10 cellular contexts compared by ENCODE assay signal in genomic region chr1:26574690-26575349, GRCh38. TPM values are rescaled to one million over a fixed set of nuclear protein-coding genes. Genes with fewer than 3 reads are reported as not detected.
DNase-seq lines count a peak whose midpoint lies in the region; ATAC-seq, FAIRE-seq and TF ChIP-seq lines count a peak whose summit lies in the region.
"Had no signal": no experiment of that assay in that cellular context is flagged by ENCODE, and none has a peak within 500 bp of the region (broad histone marks: within the 10 kb centered on the region; RNA-seq: fewer than 3 reads in every experiment).

No MANE protein-coding gene starts in this region.

- CTCF ChIA-PET in HepG2 (lab: Yijun Ruan, JAX; ENCODE audit: low intra/inter-chr PET ratio, low total read pairs): no interaction called here

- POLR2A ChIA-PET in HepG2 (lab: Yijun Ruan, JAX): no interaction called here

- no peaks in the 10 kb centered on the region for H3K27me3 ChIP-seq in liver (ENCODE audit: control insufficient read depth in 4 of 4, insufficient read depth in 4 of 4, low read length in 3 of 4)
- no peaks in the 10 kb centered on the region; a peak in 1 of 5 replicates for H3K27me3 ChIP-seq in HepG2 (ENCODE audit: control insufficient read depth in 1 of 2, insufficient read depth in 2 of 2, low read length in 2 of 2)
- no peaks in the 10 kb centered on the region for H3K27me3 ChIP-seq in left lung
- H3K27me3 ChIP-seq: foreskin keratinocyte had no signal

- TF ChIP-seq EP300 in HepG2 (IDR thresholded peaks at IDR 0.05; ENCODE audit: low read depth in 2 of 2, low read length in 2 of 2) (no peak), HepG2 (CRISPR knock-in tag; IDR thresholded peaks at IDR 0.05; ENCODE audit: borderline replicate concordance) (no peak)

- TF ChIP-seq CTCF in liver (IDR thresholded peaks at IDR 0.05; ENCODE audit: low read depth, low read length, missing input control) (no peak), HepG2 (CRISPR knock-in tag; IDR thresholded peaks at IDR 0.05) (no peak), cardiac fibroblast (IDR thresholded peaks at IDR 0.05; ENCODE audit: low read depth, low read length) (no peak), left lung (IDR thresholded peaks at IDR 0.05) (no peak)

- no peak overlapping the region for H3K4me2 ChIP-seq in HepG2 (ENCODE audit: low read depth, low read length)

- no peaks in the 10 kb centered on the region for H3K79me2 ChIP-seq in HepG2 (ENCODE audit: insufficient read depth, low read length)

- H3K9me3 ChIP-seq in liver (ENCODE audit: control insufficient read depth in 4 of 4, low read length in 3 of 4): no peaks in the 10 kb centered on the region
- H3K9me3 ChIP-seq in HepG2 (ENCODE audit: low read length): no peaks in the 10 kb centered on the region
- no peaks in the 10 kb centered on the region for H3K9me3 ChIP-seq in left lung

- intact Hi-C loops in HepG2 (cut with micrococcal nuclease; ENCODE audit: unreplicated experiment) (no loop called here), left lung (cut with DNase I) (no loop called here)

- H3K36me3 ChIP-seq in liver (ENCODE audit: control insufficient read depth in 4 of 4, insufficient read depth in 3 of 4, low read depth in 1 of 4, low read length in 3 of 4): no peaks in the 10 kb centered on the region
- H3K36me3 ChIP-seq in HepG2 (replicated peaks in 1 of 2; ENCODE audit: control insufficient read depth in 1 of 2, insufficient read depth in 2 of 2, low read length in 2 of 2): peaks cover 7 to 28% of the 10 kb centered on the region in 2 experiments; a peak in 4 of 5 replicates
- peaks cover 0 to 66% of the 10 kb centered on the region in 2 donors for H3K36me3 ChIP-seq in left lung

- H3K27ac ChIP-seq in liver (ENCODE audit: low read depth in 1 of 2, low read length in 2 of 2) (no peak overlapping the region), HepG2 (ENCODE audit: extremely low read length, insufficient read depth, low read length) (no peak overlapping the region), left lung (no peak overlapping the region)
- H3K27ac ChIP-seq: foreskin keratinocyte had no signal

- H3K9ac ChIP-seq in liver (ENCODE audit: low read depth in 1 of 2, low read length in 2 of 2): no peak overlapping the region
- H3K9ac ChIP-seq in HepG2 (ENCODE audit: insufficient read depth, low read depth, low read length): no peak overlapping the region

- no TSS peak for BruUV-seq in HepG2 (replicated peaks; lab: Mats Ljungman, UMichigan)

- WGBS in liver: 55% methylated on average over 7 of the region's 7 CpGs
- WGBS in HepG2 (ENCODE audit: low lambda C conversion rate): 90% methylated on average over 6 of the region's 7 CpGs

- no peak for TF ChIP-seq POLR2A in HepG2 (IDR thresholded peaks at IDR 0.05; ENCODE audit: insufficient read depth in 1 of 2, low read depth in 2 of 2, low read length in 2 of 2)

- no peak for ATAC-seq in HepG2
- ATAC-seq in left lung: peak; percentile 28
- ATAC-seq in activated CD4-positive, CD25-positive, alpha-beta regulatory T cell treated with anti-CD3 and anti-CD28 coated beads, Interleukin-2, amount 50 U/mL, for 24 hours: no peak
- ATAC-seq: foreskin keratinocyte had no signal

- in situ Hi-C loops in HepG2 (cut with HindIII; ENCODE audit: extremely low pct_ligation_motif_present, low pct_unique_long_range_greater_than_20kb): no loop called here

- H3K4me3 ChIP-seq in liver (ENCODE audit: low read depth in 1 of 3, low read length in 3 of 3): no peak overlapping the region
- no peak overlapping the region for H3K4me3 ChIP-seq in HepG2 (replicated peaks in 1 of 3; ENCODE audit: insufficient read depth in 1 of 3, low read depth in 2 of 3, low read length in 3 of 3)
- no peak overlapping the region for H3K4me3 ChIP-seq in cardiac fibroblast (replicated peaks in 1 of 2; ENCODE audit: low read depth in 2 of 2, low read length in 2 of 2)
- H3K4me3 ChIP-seq in left lung: no peak overlapping the region

- H2AFZ ChIP-seq in HepG2 (ENCODE audit: low read length): no peak overlapping the region

- no peak for FAIRE-seq in HepG2 (lab: Jason Lieb, UNC)

- H4K20me1 ChIP-seq in HepG2 (ENCODE audit: insufficient read depth, low read length): no peaks in the 10 kb centered on the region

- DNase-seq in HepG2 (ENCODE audit: low spot score) (no peak), cardiac fibroblast (ENCODE audit: low read depth in 2 of 2) (peak; percentile 49 to 78), left lung (no peak), germinal center (ENCODE audit: low spot score) (no peak), NCI-H774 (lab: John Stamatoyannopoulos, UW) (no peak)
- no peak for DNase-seq in stimulated activated CD4-positive, alpha-beta T cell treated with anti-CD3 and anti-CD28 coated beads, Interleukin-12 subunit alpha, Interleukin-12 subunit beta, amount 100 ng/mL, for 4 hours
- DNase-seq: foreskin keratinocyte, NCI-H2107 had no signal

- TF ChIP-seq RAD21 in liver (IDR thresholded peaks at IDR 0.05): no peak
- no peak for TF ChIP-seq RAD21 in HepG2 (CRISPR knock-in tag; IDR thresholded peaks at IDR 0.05)

- no peaks in the 10 kb centered on the region for H3K4me1 ChIP-seq in liver (ENCODE audit: control insufficient read depth in 4 of 4, insufficient read depth in 4 of 4, low read length in 3 of 4)
- no peaks in the 10 kb centered on the region for H3K4me1 ChIP-seq in HepG2 (ENCODE audit: insufficient read depth, low read length)
- H3K4me1 ChIP-seq in left lung: peaks cover 0 to 14% of the 10 kb centered on the region in 2 donors
- H3K4me1 ChIP-seq: foreskin keratinocyte had no signal

TF ChIP-seq in liver, 16 proteins besides CTCF, POLR2A, EP300 and RAD21:
- TF ChIP-seq FOXA1 (IDR thresholded peaks at IDR 0.05) (no peak), RXRA (IDR thresholded peaks at IDR 0.05) (peak; percentile 37 to 47)

TF ChIP-seq in HepG2, 621 proteins besides CTCF, POLR2A, EP300 and RAD21:
- TF ChIP-seq KDM4B (CRISPR knock-in tag; IDR thresholded peaks at IDR 0.05) (no peak), SAP130 (CRISPR knock-in tag; IDR thresholded peaks at IDR 0.05; ENCODE audit: low read depth) (no peak), ZNF850 (CRISPR knock-in tag; conservative IDR thresholded peaks at IDR 0.05) (no peak), TP53 (CRISPR knock-in tag; conservative IDR thresholded peaks at IDR 0.05) (no peak)
- TF ChIP-seq, protein P1, sequence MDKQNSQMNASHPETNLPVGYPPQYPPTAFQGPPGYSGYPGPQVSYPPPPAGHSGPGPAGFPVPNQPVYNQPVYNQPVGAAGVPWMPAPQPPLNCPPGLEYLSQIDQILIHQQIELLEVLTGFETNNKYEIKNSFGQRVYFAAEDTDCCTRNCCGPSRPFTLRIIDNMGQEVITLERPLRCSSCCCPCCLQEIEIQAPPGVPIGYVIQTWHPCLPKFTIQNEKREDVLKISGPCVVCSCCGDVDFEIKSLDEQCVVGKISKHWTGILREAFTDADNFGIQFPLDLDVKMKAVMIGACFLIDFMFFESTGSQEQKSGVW (CRISPR knock-in tag; IDR thresholded peaks at IDR 0.05; ENCODE audit: borderline replicate concordance): no peak
TF ChIP-seq in HepG2: peak in this region for 0.

RNA-seq across cellular contexts. Expression of gene RPS6KA1, which starts 45.3 kb away (rescaled TPM):
- total RNA-seq in liver (10 to 100 TPM in 1 of 2 donors, 1 to 10 TPM in 1; 9.7 to 26.8 TPM), HepG2 (2016; rRNA removed; fragmentation: Illumina TruSeq; extraction: Trizol) (24.0 and 24.2 TPM in 2 replicates), left lung (100 to 1,000 TPM in 1 of 2 donors, 10 to 100 TPM in 1; 85.6 to 104 TPM)
- polyA plus RNA-seq in liver (1 to 10 TPM; 4.0 to 5.1 TPM), HepG2 (2011; rRNA removed) (19.6 and 22.1 TPM in 2 replicates)
- 6.4 and 8.1 TPM in 2 replicates for total RNA-seq in HepG2 (2016; cell fraction: cytosol; rRNA removed; fragmentation: Illumina TruSeq; extraction: Trizol; ENCODE audit: low read depth)
- 23.3 and 24.8 TPM in 2 replicates for total RNA-seq in HepG2 (2016; cell fraction: insoluble cytoplasmic fraction; rRNA removed; fragmentation: Illumina TruSeq; extraction: Trizol)
- 14.4 and 16.8 TPM in 2 replicates for total RNA-seq in HepG2 (2016; cell fraction: membrane; rRNA removed; fragmentation: Illumina TruSeq; extraction: Trizol)
- total RNA-seq in HepG2 (2016; cell fraction: nucleus; rRNA removed; fragmentation: Illumina TruSeq; extraction: Trizol): 17.9 and 19.0 TPM in 2 replicates
- 15.0 and 20.1 TPM in 2 replicates for polyA plus RNA-seq in HepG2 (2011; cell fraction: cytosol; rRNA removed)
- polyA plus RNA-seq in HepG2 (2011; cell fraction: nucleus; rRNA removed): 28.9 and 37.3 TPM in 2 replicates
- polyA plus RNA-seq in HepG2 (2012): 14.7 and 15.4 TPM in 2 replicates
- polyA plus RNA-seq in HepG2 (2016; cell fraction: cytosol; fragmentation: Illumina TruSeq; extraction: Trizol; ENCODE audit: low read depth): 4.1 and 4.3 TPM in 2 replicates
- polyA plus RNA-seq in HepG2 (2016; cell fraction: insoluble cytoplasmic fraction; fragmentation: Illumina TruSeq; extraction: Trizol; ENCODE audit: low read depth): 20.9 and 24.6 TPM in 2 replicates
- 10.2 and 12.6 TPM in 2 replicates for polyA plus RNA-seq in HepG2 (2016; cell fraction: membrane; fragmentation: Illumina TruSeq; extraction: Trizol; ENCODE audit: low read depth)
- 28.1 and 28.2 TPM in 2 replicates for polyA plus RNA-seq in HepG2 (2016; cell fraction: nucleus; fragmentation: Illumina TruSeq; extraction: Trizol; ENCODE audit: insufficient read depth, low read depth)
- 43.2 and 122 TPM in 2 replicates for polyA minus RNA-seq in HepG2 (2011; rRNA and poly(A)+ RNA removed; ENCODE audit: low replicate concordance)
- polyA minus RNA-seq in HepG2 (2011; cell fraction: cytosol; rRNA and poly(A)+ RNA removed): 22.6 TPM in 2 replicates
- 18.8 and 26.6 TPM in 2 replicates for polyA minus RNA-seq in HepG2 (2011; cell fraction: nucleus; rRNA and poly(A)+ RNA removed)

Comparison
In these comparisons a context has a peak if more than half of its experiments do, and no peak if none do; other contexts are left out.
1. DNase-seq: peak in cardiac fibroblast (2 of 2); none in HepG2 (single experiment), left lung (0 of 2), germinal center (single experiment), NCI-H774 (single experiment) and stimulated activated CD4-positive, alpha-beta T cell treated with anti-CD3 and anti-CD28 coated beads, Interleukin-12 subunit alpha, Interleukin-12 subunit beta, amount 100 ng/mL, for 4 hours (single experiment).